8 cellular contexts compared by ENCODE assay signal in the genomic region with DNA sequence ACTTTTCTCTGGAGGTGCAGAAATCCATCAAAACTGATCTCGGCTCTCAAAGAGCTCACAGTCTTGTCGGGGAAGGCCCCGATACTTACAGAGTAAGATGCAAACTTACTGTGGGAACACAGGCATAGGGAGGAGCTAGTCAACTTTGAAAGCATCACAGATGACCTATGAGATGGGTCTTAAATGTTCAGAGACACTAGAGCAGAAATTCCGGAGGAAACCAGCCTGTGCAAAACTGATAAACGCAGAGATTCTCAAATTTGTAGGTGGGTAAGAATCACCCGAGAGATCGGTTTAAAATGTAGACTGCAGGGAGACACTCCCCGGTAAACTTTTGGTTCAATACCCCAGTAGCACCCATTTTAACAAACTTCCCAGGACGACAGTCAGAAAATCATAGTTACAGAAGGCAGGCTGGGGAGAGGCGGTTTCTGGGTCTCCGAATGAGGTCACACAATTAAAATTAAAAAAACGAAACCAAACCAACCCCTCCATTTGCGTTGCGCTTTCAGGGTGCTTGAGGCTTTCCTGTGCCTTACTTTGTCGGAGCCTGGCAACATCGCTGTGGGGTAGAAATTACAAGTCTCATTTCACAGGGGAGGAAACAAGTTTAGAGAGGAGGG. TPM values are rescaled to one million over a fixed set of nuclear protein-coding genes. Genes with fewer than 3 reads are reported as not detected.
A peak's percentile ranks its signal among the peaks of the same experiment; 100 is the strongest.
DNase-seq lines count a peak whose midpoint lies in the region; ATAC-seq and TF ChIP-seq lines count a peak whose summit lies in the region.

No MANE protein-coding gene starts in this region.

- H4K20me1 ChIP-seq in DND-41 (ENCODE audit: insufficient read depth, low read length) = peaks cover 36% of the 10 kb centered on the region

- H3K4me3 ChIP-seq in DND-41 (ENCODE audit: low read depth in 1 of 2, low read length in 2 of 2) = peak overlapping the region; percentile 51 to 81; a peak in 3 of 4 replicates
- peak overlapping the region; percentile 52 for H3K4me3 ChIP-seq in ectodermal cell (ENCODE audit: insufficient read depth, low read depth, low read length)
- H3K4me3 ChIP-seq in mucosa of descending colon = peak overlapping the region; percentile 46
- peak overlapping the region; percentile 80 for H3K4me3 ChIP-seq in thoracic aorta

- intact Hi-C loops in mucosa of descending colon (cut with DNase I, micrococcal nuclease) = no loop called here

- H3K79me2 ChIP-seq in DND-41 (ENCODE audit: insufficient read depth, low read length) = peaks cover 47% of the 10 kb centered on the region

- ATAC-seq in DND-41 (ENCODE audit: insufficient read depth, low read depth) (peak; percentile 27), GM19452 (IDR thresholded peaks at IDR 0.05; ENCODE audit: unreplicated experiment) (peak; percentile 16), HG03565 (IDR thresholded peaks at IDR 0.05; ENCODE audit: unreplicated experiment) (peak; percentile 26), mucosa of descending colon (peak; percentile 23), thoracic aorta (ENCODE audit: insufficient number of reproducible peaks, low FRiP score, low read depth) (peak; percentile 9)

- H3K36me3 ChIP-seq in DND-41 (ENCODE audit: insufficient read depth, low read length) (peaks cover 26% of the 10 kb centered on the region), ectodermal cell (ENCODE audit: control insufficient read depth, insufficient read depth, low read length) (no peaks in the 10 kb centered on the region), mucosa of descending colon (ENCODE audit: low read depth) (peaks cover 4% of the 10 kb centered on the region), thoracic aorta (no peaks in the 10 kb centered on the region)

- peak overlapping the region; percentile 92 for H2AFZ ChIP-seq in DND-41 (ENCODE audit: low read depth, low read length)

- H3K9ac ChIP-seq in DND-41 (ENCODE audit: low read depth, low read length) = peak overlapping the region; percentile 83

- WGBS in ectodermal cell, 2 experiments = 26% methylated on average over 16 of the region's 16 CpGs

- TF ChIP-seq CTCF in DND-41 (IDR thresholded peaks at IDR 0.05; ENCODE audit: borderline replicate concordance, extremely low read depth, low read length, poor library complexity, severe bottlenecking) (no peak), mucosa of descending colon (IDR thresholded peaks at IDR 0.05) (no peak), thoracic aorta (IDR thresholded peaks at IDR 0.05) (no peak)

- DNase-seq in DND-41 (peak; percentile 52), T-helper 9 cell (peak; percentile 10), mucosa of descending colon (peak in 1 of 3 donors; percentile 48), thoracic aorta (ENCODE audit: low spot score) (no peak)
- DNase-seq in NK-92 treated with Interleukin-12 subunit alpha and Interleukin-12 subunit beta, amount 100 ng/mL, for 24 hours (lab: John Stamatoyannopoulos, UW) = no peak

- H3K27me3 ChIP-seq in DND-41 (ENCODE audit: insufficient read depth, low read length, poor library complexity) (no peaks in the 10 kb centered on the region), ectodermal cell (ENCODE audit: control insufficient read depth, insufficient read depth, low read length, poor library complexity, severe bottlenecking) (no peaks in the 10 kb centered on the region), thoracic aorta (replicated peaks; ENCODE audit: insufficient read depth) (no peaks in the 10 kb centered on the region)

- H3K27ac ChIP-seq in DND-41 (ENCODE audit: low read length) = peak overlapping the region; percentile 90
- H3K27ac ChIP-seq in ectodermal cell (ENCODE audit: insufficient read depth, low read depth, low read length, poor library complexity, severe bottlenecking) = peak overlapping the region; percentile 56
- H3K27ac ChIP-seq in thoracic aorta = peak overlapping the region; percentile 93

- no peaks in the 10 kb centered on the region for H3K9me3 ChIP-seq in DND-41 (ENCODE audit: insufficient read depth, low read length, severe bottlenecking)
- no peaks in the 10 kb centered on the region for H3K9me3 ChIP-seq in ectodermal cell (ENCODE audit: control insufficient read depth, low read length)
- H3K9me3 ChIP-seq in mucosa of descending colon = no peaks in the 10 kb centered on the region
- no peaks in the 10 kb centered on the region for H3K9me3 ChIP-seq in thoracic aorta

- H3K4me2 ChIP-seq in DND-41 (ENCODE audit: insufficient read depth, low read length) = peak overlapping the region; percentile 64

- H3K4me1 ChIP-seq in DND-41 (ENCODE audit: insufficient read depth, low read length) = peaks cover 41% of the 10 kb centered on the region
- H3K4me1 ChIP-seq in ectodermal cell (ENCODE audit: control insufficient read depth, insufficient read depth, low read length) = peaks cover 11% of the 10 kb centered on the region
- peaks cover 24% of the 10 kb centered on the region for H3K4me1 ChIP-seq in mucosa of descending colon (ENCODE audit: low read depth)
- H3K4me1 ChIP-seq in thoracic aorta (ENCODE audit: control insufficient read depth in 1 of 2, low read depth in 2 of 2) = peaks cover 24 to 44% of the 10 kb centered on the region in 2 donors

RNA-seq across cellular contexts. Expression of a gene that starts 0.8 kb away (rescaled TPM):
- 161 TPM for polyA plus RNA-seq in ectodermal cell (2013, experiment 1 of 4)
- polyA plus RNA-seq in ectodermal cell (2013, experiment 2 of 4) = 180 TPM
- polyA plus RNA-seq in ectodermal cell (2013, experiment 3 of 4) = 93.9 TPM
- polyA plus RNA-seq in ectodermal cell (2013, experiment 4 of 4) = 101 TPM
- total RNA-seq in mucosa of descending colon (100 to 1,000 TPM in 1 of 3 donors, 10 to 100 TPM in 2; 83.0 to 103 (median 85.1) TPM), thoracic aorta (100 to 1,000 TPM in 1 of 2 donors, 10 to 100 TPM in 1; 49.3 to 111 TPM)

Comparison
In these comparisons a context has a peak if more than half of its experiments do, and no peak if none do; other contexts are left out.
1. DNase-seq: peak in DND-41 (single experiment) and T-helper 9 cell (single experiment); none in thoracic aorta (single experiment) and NK-92 treated with Interleukin-12 subunit alpha and Interleukin-12 subunit beta, amount 100 ng/mL, for 24 hours (single experiment).
2. Peak in every context shown above with its lines, with median percentiles within 50 percentile points of each other: ATAC-seq, H3K27ac ChIP-seq and H3K4me3 ChIP-seq.